14 cellular contexts compared by ENCODE assay signal in genomic region chr20:50434653-50435396, GRCh38.
DNase-seq lines count a peak whose midpoint lies in the region; ATAC-seq and TF ChIP-seq lines count a peak whose summit lies in the region.
"Had no signal": no experiment of that assay in that cellular context is flagged by ENCODE, and none has a peak within 500 bp of the region (broad histone marks: within the 10 kb centered on the region; RNA-seq: fewer than 3 reads in every experiment).

No MANE protein-coding gene starts in this region.

- H3K4me3 Mint-ChIP-seq in neural progenitor cell, result no peak overlapping the region
- H3K4me3 Mint-ChIP-seq: activated naive CD4-positive, alpha-beta T cell treated with anti-CD3 and anti-CD28 coated beads for 36 hours; naive thymus-derived CD4-positive, alpha-beta T cell had no signal

- no peaks in the 10 kb centered on the region for H3K9me3 ChIP-seq in breast epithelium
- no peaks in the 10 kb centered on the region for H3K9me3 ChIP-seq in neural progenitor cell (ENCODE audit: low read depth)

- no peak overlapping the region for H2AFZ ChIP-seq in neural progenitor cell (replicated peaks)

- H3K36me3 Mint-ChIP-seq in neural progenitor cell, result no peaks in the 10 kb centered on the region

- no peak overlapping the region for H3K9ac ChIP-seq in neural progenitor cell

- H4K20me1 ChIP-seq in neural progenitor cell (ENCODE audit: low read depth), result no peaks in the 10 kb centered on the region

- H3K4me3 ChIP-seq in NB4 (ENCODE audit: low read depth, low read length) (no peak overlapping the region), breast epithelium (no peak overlapping the region), neural progenitor cell (no peak overlapping the region)
- H3K4me3 ChIP-seq: dorsolateral prefrontal cortex had no signal

- H3F3A ChIP-seq in neural progenitor cell (ENCODE audit: low read depth), result no peaks in the 10 kb centered on the region

- H3K27me3 Mint-ChIP-seq in neural progenitor cell (ENCODE audit: insufficient read depth, low read depth), result peaks cover 9% of the 10 kb centered on the region

- H3K27ac ChIP-seq in breast epithelium (peak overlapping the region; percentile 57 to 71), neural progenitor cell (no peak overlapping the region)
- H3K27ac ChIP-seq: dorsolateral prefrontal cortex had no signal

- no peak overlapping the region for H3K4me2 ChIP-seq in neural progenitor cell

- DNase-seq in EH (ENCODE audit: low read depth) (peak; percentile 86), NB4 (ENCODE audit: low read depth) (peak; percentile 80), breast epithelium (ENCODE audit: low spot score in 2 of 2) (peak in 1 of 2 donors; percentile 65), neural progenitor cell (ENCODE audit: low spot score) (no peak), UCSD-AML1 (lab: John Stamatoyannopoulos, UW; ENCODE audit: unreplicated experiment) (no peak), NK-92 (lab: John Stamatoyannopoulos, UW; ENCODE audit: unreplicated experiment) (no peak), glomerular visceral epithelial cell (ENCODE audit: extremely low spot score) (no peak)
- DNase-seq: activated CD4-positive, alpha-beta T cell treated with anti-CD3 and anti-CD28 coated beads for 4 hours; activated naive CD4-positive, alpha-beta T cell treated with anti-CD3 and anti-CD28 coated beads for 36 hours; DND-41; dorsolateral prefrontal cortex; naive thymus-derived CD4-positive, alpha-beta T cell; NCI-H146 had no signal

- H3K27me3 ChIP-seq in breast epithelium (no peaks in the 10 kb centered on the region), neural progenitor cell (no peaks in the 10 kb centered on the region)

- TF ChIP-seq CTCF in NB4 (IDR thresholded peaks at IDR 0.05; ENCODE audit: low read depth, low read length), result no peak
- TF ChIP-seq CTCF in breast epithelium (IDR thresholded peaks at IDR 0.05), result no peak
- TF ChIP-seq CTCF in neural progenitor cell (IDR thresholded peaks at IDR 0.05), result no peak

- H3K4me1 ChIP-seq in breast epithelium (peaks cover 0 to 5% of the 10 kb centered on the region in 2 donors), neural progenitor cell (no peaks in the 10 kb centered on the region)

- no peak for ATAC-seq in GM19467 (IDR thresholded peaks at IDR 0.05; ENCODE audit: unreplicated experiment)
- ATAC-seq: naive thymus-derived CD4-positive, alpha-beta T cell had no signal

- H3K36me3 ChIP-seq in breast epithelium, result no peaks in the 10 kb centered on the region
- H3K36me3 ChIP-seq in neural progenitor cell, result no peaks in the 10 kb centered on the region

- intact Hi-C loops in breast epithelium (cut with DNase I; ENCODE audit: low total_unique reads), result no loop called here

- peaks cover 13% of the 10 kb centered on the region for H3K4me1 Mint-ChIP-seq in neural progenitor cell

- TF ChIP-seq POLR2A in NB4 (IDR thresholded peaks at IDR 0.05; ENCODE audit: extremely low read depth, insufficient read length) (no peak), breast epithelium (IDR thresholded peaks at IDR 0.05) (no peak)

- no peaks in the 10 kb centered on the region for H3K9me3 Mint-ChIP-seq in neural progenitor cell
- H3K9me3 Mint-ChIP-seq: activated naive CD4-positive, alpha-beta T cell treated with anti-CD3 and anti-CD28 coated beads for 36 hours; naive thymus-derived CD4-positive, alpha-beta T cell had no signal

- H3K27ac Mint-ChIP-seq in neural progenitor cell, result peak overlapping the region; percentile 50
- H3K27ac Mint-ChIP-seq: activated naive CD4-positive, alpha-beta T cell treated with anti-CD3 and anti-CD28 coated beads for 36 hours; naive thymus-derived CD4-positive, alpha-beta T cell had no signal

- no peaks in the 10 kb centered on the region for H3K79me2 ChIP-seq in neural progenitor cell (ENCODE audit: low read depth)

Comparison
In these comparisons a context has a peak if more than half of its experiments do, and no peak if none do; other contexts are left out.
1. DNase-seq: peak in EH (single experiment) and NB4 (single experiment); none in neural progenitor cell (single experiment), UCSD-AML1 (single experiment), NK-92 (single experiment) and glomerular visceral epithelial cell (single experiment).